7 cellular contexts compared by ENCODE assay signal in genomic region chr3:127629462-127630403, GRCh38. TPM values are rescaled to one million over a fixed set of nuclear protein-coding genes. Genes with fewer than 3 reads are reported as not detected.
DNase-seq lines count a peak whose midpoint lies in the region; ATAC-seq and TF ChIP-seq lines count a peak whose summit lies in the region.

No MANE protein-coding gene starts in this region.

- H3K27me3 Mint-ChIP-seq in activated T-helper 17 cell treated with anti-CD3 and anti-CD28 coated beads, Interleukin-2, amount 50 U/mL, for 72 hours = peaks cover 14% of the 10 kb centered on the region

- H3K4me3 Mint-ChIP-seq in activated T-helper 17 cell treated with anti-CD3 and anti-CD28 coated beads, Interleukin-2, amount 50 U/mL, for 72 hours = peak overlapping the region; percentile 88

- DNase-seq in NCI-H2171 (lab: John Stamatoyannopoulos, UW) (peak; percentile 12), head of caudate nucleus (peak; percentile 16 to 85 (median 62)), retina (peak; percentile 72)
- no peak for DNase-seq in NK-92 treated with Interleukin-12 subunit alpha and Interleukin-12 subunit beta, amount 100 ng/mL, for 24 hours (lab: John Stamatoyannopoulos, UW)

- peak; percentile 27 for ATAC-seq in GM18505 (IDR thresholded peaks at IDR 0.05; ENCODE audit: unreplicated experiment)
- ATAC-seq in activated T-helper 17 cell treated with anti-CD3 and anti-CD28 coated beads, Interleukin-2, amount 50 U/mL, for 72 hours (replicated peaks) = peak; percentile 57
- no peak for ATAC-seq in HG03045 (IDR thresholded peaks at IDR 0.05; ENCODE audit: unreplicated experiment)

- H3K4me1 Mint-ChIP-seq in activated T-helper 17 cell treated with anti-CD3 and anti-CD28 coated beads, Interleukin-2, amount 50 U/mL, for 72 hours = peaks cover 15% of the 10 kb centered on the region

- TF ChIP-seq POLR2A in GM18505 (IDR thresholded peaks at IDR 0.05; ENCODE audit: borderline replicate concordance, extremely low read depth, insufficient read depth, insufficient read length) = no peak

- no peaks in the 10 kb centered on the region for H3K9me3 Mint-ChIP-seq in activated T-helper 17 cell treated with anti-CD3 and anti-CD28 coated beads, Interleukin-2, amount 50 U/mL, for 72 hours

- H3K36me3 Mint-ChIP-seq in activated T-helper 17 cell treated with anti-CD3 and anti-CD28 coated beads, Interleukin-2, amount 50 U/mL, for 72 hours (ENCODE audit: low read depth) = peaks cover 7% of the 10 kb centered on the region

- peak overlapping the region; percentile 61 for H3K27ac Mint-ChIP-seq in activated T-helper 17 cell treated with anti-CD3 and anti-CD28 coated beads, Interleukin-2, amount 50 U/mL, for 72 hours

- intact Hi-C loops in head of caudate nucleus (cut with DNase I) = no loop called here

RNA-seq across cellular contexts. Expression of gene PODXL2, which starts 0.7 kb away (rescaled TPM):
- total RNA-seq in activated T-helper 17 cell treated with anti-CD3 and anti-CD28 coated beads, Interleukin-2, amount 50 U/mL, for 72 hours = 1 to 10 TPM in 1 of 2 donors, under 1 TPM in 1; 0.69 to 1.4 TPM

RNA-seq across cellular contexts. Expression of gene MCM2, which starts 31.5 kb away (rescaled TPM):
- total RNA-seq in activated T-helper 17 cell treated with anti-CD3 and anti-CD28 coated beads, Interleukin-2, amount 50 U/mL, for 72 hours = 100 to 1,000 TPM; 143 to 221 TPM

RNA-seq across cellular contexts. Expression of gene TPRA1, which starts 39.2 kb away (rescaled TPM):
- total RNA-seq in activated T-helper 17 cell treated with anti-CD3 and anti-CD28 coated beads, Interleukin-2, amount 50 U/mL, for 72 hours = 10 to 100 TPM; 23.1 to 32.5 TPM

RNA-seq across cellular contexts. Expression of gene ABTB1, which starts 43.0 kb away (rescaled TPM):
- 10 to 100 TPM; 16.1 to 23.6 TPM for total RNA-seq in activated T-helper 17 cell treated with anti-CD3 and anti-CD28 coated beads, Interleukin-2, amount 50 U/mL, for 72 hours
